Comparison of ENCODE assay signal across 9 cellular contexts in genomic region chr19:41521860-41522555, GRCh38. TPM values are rescaled to one million over a fixed set of nuclear protein-coding genes. Genes with fewer than 3 reads are reported as not detected.
DNase-seq lines count a peak whose midpoint lies in the region; ATAC-seq and TF ChIP-seq lines count a peak whose summit lies in the region.
"Had no signal": no experiment of that assay in that cellular context is flagged by ENCODE, and none has a peak within 500 bp of the region (broad histone marks: within the 10 kb centered on the region; RNA-seq: fewer than 3 reads in every experiment).

No MANE protein-coding gene starts in this region.

- peak overlapping the region; percentile 68 for H3K4me2 ChIP-seq in Karpas-422 (ENCODE audit: low read depth, low read length, poor library complexity, severe bottlenecking)

- H3K4me1 ChIP-seq in Karpas-422 (ENCODE audit: low read length) (peaks cover 17% of the 10 kb centered on the region), liver (ENCODE audit: control insufficient read depth in 4 of 4, insufficient read depth in 4 of 4, low read length in 3 of 4) (peaks cover 0 to 3% (median 0%) of the 10 kb centered on the region in 4 donors)
- H3K4me1 ChIP-seq: thyroid gland had no signal

- H3K36me3 ChIP-seq in Karpas-422 (ENCODE audit: insufficient read depth, low read length), result no peaks in the 10 kb centered on the region
- no peaks in the 10 kb centered on the region for H3K36me3 ChIP-seq in liver (ENCODE audit: control insufficient read depth in 4 of 4, insufficient read depth in 3 of 4, low read depth in 1 of 4, low read length in 3 of 4)
- H3K36me3 ChIP-seq: thyroid gland had no signal

- H2AFZ ChIP-seq in Karpas-422 (ENCODE audit: low read length), result peak overlapping the region; percentile 64

- peak overlapping the region; percentile 79 for H3K4me3 Mint-ChIP-seq in activated naive CD4-positive, alpha-beta T cell treated with anti-CD3 and anti-CD28 coated beads, Interleukin-2, amount 10 ng/mL, durations not matched to agents 7 days and 5 days

- peak overlapping the region; percentile 52 for H3K9ac ChIP-seq in Karpas-422 (ENCODE audit: low read length)
- H3K9ac ChIP-seq in liver (ENCODE audit: low read depth in 1 of 2, low read length in 2 of 2), result peak overlapping the region in 1 of 2 donors; percentile 27

- no peaks in the 10 kb centered on the region for H4K20me1 ChIP-seq in Karpas-422 (ENCODE audit: insufficient read depth, low read depth, low read length)

- peak overlapping the region; percentile 59 for H3K4me3 ChIP-seq in Karpas-422 (ENCODE audit: low read length)
- peak overlapping the region in 1 of 3 donors; percentile 31 for H3K4me3 ChIP-seq in liver (ENCODE audit: low read depth in 1 of 3, low read length in 3 of 3)
- H3K4me3 ChIP-seq: thyroid gland had no signal

- TF ChIP-seq RAD21 in liver (IDR thresholded peaks at IDR 0.05), result no peak

- 3% methylated on average over 58 of the region's 58 CpGs for WGBS in liver

- peak overlapping the region; percentile 88 for H3K27ac Mint-ChIP-seq in activated naive CD4-positive, alpha-beta T cell treated with anti-CD3 and anti-CD28 coated beads, Interleukin-2, amount 10 ng/mL, durations not matched to agents 7 days and 5 days

- H3K9me3 Mint-ChIP-seq in activated naive CD4-positive, alpha-beta T cell treated with anti-CD3 and anti-CD28 coated beads, Interleukin-2, amount 10 ng/mL, durations not matched to agents 7 days and 5 days, result no peaks in the 10 kb centered on the region

- H3K27me3 ChIP-seq in Karpas-422 (ENCODE audit: low read length) (no peaks in the 10 kb centered on the region), liver (ENCODE audit: control insufficient read depth in 4 of 4, insufficient read depth in 4 of 4, low read length in 3 of 4) (peaks cover 0 to 4% (median 2%) of the 10 kb centered on the region in 4 donors)
- H3K27me3 ChIP-seq: thyroid gland had no signal

- TF ChIP-seq CTCF in GM13976 (IDR thresholded peaks at IDR 0.05; ENCODE audit: borderline replicate concordance, control extremely low read depth, extremely low read depth, insufficient read depth, missing control alignments) (no peak), liver (IDR thresholded peaks at IDR 0.05; ENCODE audit: low read depth, low read length, missing input control) (no peak)

- H3K79me2 ChIP-seq in Karpas-422 (ENCODE audit: low read length), result no peaks in the 10 kb centered on the region

- H3K36me3 Mint-ChIP-seq in activated naive CD4-positive, alpha-beta T cell treated with anti-CD3 and anti-CD28 coated beads, Interleukin-2, amount 10 ng/mL, durations not matched to agents 7 days and 5 days, result peaks cover 2% of the 10 kb centered on the region

- CTCF ChIA-PET in activated naive CD4-positive, alpha-beta T cell treated with anti-CD3 and anti-CD28 coated beads, Interleukin-2, amount 10 ng/mL, durations not matched to agents 7 days and 5 days (lab: Charles Lee), result interaction anchor here (0.8 to 1.1 kb wide), 3 partner anchors 9 to 46 kb away, joined by 4 to 5 read pairs (median 4); no protein-coding TSS in a partner anchor

- in situ Hi-C loops in GM13976 (cut with MboI; ENCODE audit: low sequenced_read_pairs, unreplicated experiment), result no loop called here

- no peak for ATAC-seq in GM19397 (IDR thresholded peaks at IDR 0.05; ENCODE audit: unreplicated experiment)

- H3K9me2 ChIP-seq in Karpas-422 (replicated peaks; ENCODE audit: insufficient read depth, low read length), result no peaks in the 10 kb centered on the region

- no peak overlapping the region for H3K27ac ChIP-seq in Karpas-422 (ENCODE audit: low read length)
- peak overlapping the region; percentile 20 to 45 for H3K27ac ChIP-seq in liver (ENCODE audit: low read depth in 1 of 2, low read length in 2 of 2)

- peaks cover 27% of the 10 kb centered on the region for H3K4me1 Mint-ChIP-seq in activated naive CD4-positive, alpha-beta T cell treated with anti-CD3 and anti-CD28 coated beads, Interleukin-2, amount 10 ng/mL, durations not matched to agents 7 days and 5 days

- H3K9me3 ChIP-seq in Karpas-422 (ENCODE audit: low read length) (no peaks in the 10 kb centered on the region), liver (ENCODE audit: control insufficient read depth in 4 of 4, low read length in 3 of 4) (no peaks in the 10 kb centered on the region)
- H3K9me3 ChIP-seq: thyroid gland had no signal

- peak; percentile 46 for DNase-seq in GM13976 (ENCODE audit: low spot score)
- DNase-seq in Karpas-422, result no peak
- peak; percentile 60 for DNase-seq in activated naive CD4-positive, alpha-beta T cell treated with anti-CD3 and anti-CD28 coated beads, Interleukin-2, amount 10 ng/mL, durations not matched to agents 7 days and 5 days
- no peak for DNase-seq in DMS153 treated with DMSO at 0.1 percent for 48 hours (lab: John Stamatoyannopoulos, UW; ENCODE audit: unreplicated experiment)
- no peak for DNase-seq in amniotic stem cell (lab: John Stamatoyannopoulos, UW)
- DNase-seq in glomerular visceral epithelial cell (ENCODE audit: extremely low spot score), result no peak

- peaks cover 26% of the 10 kb centered on the region for H3K27me3 Mint-ChIP-seq in activated naive CD4-positive, alpha-beta T cell treated with anti-CD3 and anti-CD28 coated beads, Interleukin-2, amount 10 ng/mL, durations not matched to agents 7 days and 5 days

TF ChIP-seq in liver, 16 proteins besides CTCF, POLR2A, EP300 and RAD21:
- TF ChIP-seq NR2F2 (IDR thresholded peaks at IDR 0.05) (no peak), FOXA1 (IDR thresholded peaks at IDR 0.05) (no peak), EGR1 (IDR thresholded peaks at IDR 0.05; ENCODE audit: low read depth in 2 of 2) (no peak), SP1 (IDR thresholded peaks at IDR 0.05) (no peak), HNF4A (conservative IDR thresholded peaks at IDR 0.05) (no peak), JUND (IDR thresholded peaks at IDR 0.05) (no peak), REST (IDR thresholded peaks at IDR 0.05) (no peak), RXRA (IDR thresholded peaks at IDR 0.05) (no peak), MAX (IDR thresholded peaks at IDR 0.05) (no peak), GABPA (IDR thresholded peaks at IDR 0.05 in 1 of 2, conservative IDR thresholded peaks at IDR 0.05 in 1 of 2) (no peak), ATF3 (IDR thresholded peaks at IDR 0.05) (no peak), FOXA2 (IDR thresholded peaks at IDR 0.05) (no peak), ZBTB33 (IDR thresholded peaks at IDR 0.05) (no peak), YY1 (IDR thresholded peaks at IDR 0.05) (no peak)
TF ChIP-seq in liver: peak in this region for 0.

RNA-seq across cellular contexts. Expression of gene CEACAM21, which starts 54.0 kb away (rescaled TPM):
- total RNA-seq in Karpas-422 (2014; rRNA removed; shearing (Covaris generic); ENCODE audit: low replicate concordance), result not detected in 2 replicates
- total RNA-seq in liver, result 1 to 10 TPM; 1.8 to 2.5 TPM
- polyA plus RNA-seq in liver, result 1 to 10 TPM in 1 of 2 donors, under 1 TPM in 1; 0.58 to 1.8 TPM

Comparison
In these comparisons a context has a peak if more than half of its experiments do, and no peak if none do; other contexts are left out.
1. DNase-seq: peak in GM13976 (single experiment) and activated naive CD4-positive, alpha-beta T cell treated with anti-CD3 and anti-CD28 coated beads, Interleukin-2, amount 10 ng/mL, durations not matched to agents 7 days and 5 days (single experiment); none in Karpas-422 (single experiment), DMS153 treated with DMSO at 0.1 percent for 48 hours (single experiment), amniotic stem cell (single experiment) and glomerular visceral epithelial cell (single experiment).